In the genomic region with DNA sequence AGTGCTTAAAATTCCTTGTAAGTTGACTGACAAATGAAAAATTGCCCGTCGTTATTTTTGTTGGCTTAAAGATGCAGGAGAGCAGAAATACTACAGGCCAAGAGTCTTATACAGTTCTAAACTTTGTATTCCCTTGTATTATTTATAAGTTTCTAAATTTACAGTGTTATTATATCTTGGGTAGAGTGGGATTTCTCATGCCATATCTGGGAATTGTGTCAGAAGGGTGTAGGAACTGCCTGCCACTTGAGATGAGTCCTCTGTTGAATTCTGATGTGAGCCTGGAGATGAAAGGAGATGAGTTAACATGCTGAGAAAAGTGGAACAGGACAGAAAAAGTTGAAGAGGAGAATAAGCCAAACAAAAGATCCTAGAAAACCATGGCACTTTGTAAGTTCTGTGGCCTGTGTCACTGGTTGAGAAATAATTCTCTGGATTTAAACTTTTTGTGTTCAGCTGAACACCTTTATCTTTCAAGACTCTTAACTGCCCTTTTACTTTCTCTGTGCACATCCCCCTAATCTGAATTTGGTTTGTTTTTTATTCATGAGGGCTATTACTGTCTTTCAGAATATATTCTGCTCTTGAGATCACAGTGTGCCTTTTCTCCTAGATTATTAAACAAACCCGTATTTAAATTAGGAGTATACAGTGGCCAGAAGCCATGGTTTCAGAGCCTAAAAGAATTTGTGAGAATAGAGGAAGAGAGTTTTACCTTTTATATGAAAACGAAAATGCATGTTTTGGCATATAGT, we compare ENCODE assay signal across 1 cellular context.
TF ChIP-seq lines count a peak whose summit lies in the region.

No MANE protein-coding gene starts in this region.

TF ChIP-seq in A549, 52 proteins besides CTCF, POLR2A, EP300 and RAD21 (continued from another document):
- no peak for TF ChIP-seq EHMT2 (IDR thresholded peaks at IDR 0.05; ENCODE audit: low read depth)
- no peak for TF ChIP-seq TP53 (CRISPR knock-in tag; IDR thresholded peaks at IDR 0.05)
- TF ChIP-seq ZSCAN20 (CRISPR knock-in tag; IDR thresholded peaks at IDR 0.05): no peak
- no peak for TF ChIP-seq ESRRA (IDR thresholded peaks at IDR 0.05; ENCODE audit: borderline replicate concordance, low read length)
- TF ChIP-seq NR3C1 (IDR thresholded peaks at IDR 0.05): no peak
- TF ChIP-seq HOXA7 (CRISPR knock-in tag; IDR thresholded peaks at IDR 0.05): no peak
- TF ChIP-seq ZFP36 (IDR thresholded peaks at IDR 0.05; ENCODE audit: borderline replicate concordance, partially characterized antibody): no peak
- no peak for TF ChIP-seq PBX3 (IDR thresholded peaks at IDR 0.05)
- TF ChIP-seq CHD2 (IDR thresholded peaks at IDR 0.05; ENCODE audit: low read length, partially characterized antibody): no peak
- TF ChIP-seq E2F6 (IDR thresholded peaks at IDR 0.05; ENCODE audit: borderline replicate concordance, low read depth): no peak
- no peak for TF ChIP-seq KDM1A (IDR thresholded peaks at IDR 0.05; ENCODE audit: low read depth)
- TF ChIP-seq RFX5 (IDR thresholded peaks at IDR 0.05): no peak
- TF ChIP-seq MYC (IDR thresholded peaks at IDR 0.05; ENCODE audit: borderline replicate concordance, low read length): no peak
- TF ChIP-seq ATOH8 (CRISPR knock-in tag; IDR thresholded peaks at IDR 0.05; ENCODE audit: low read depth): no peak
TF ChIP-seq in A549: peak in this region for 0.
